Comparison of ENCODE assay signal across 9 cellular contexts in genomic region chr18:61551586-61551985, GRCh38.
A peak's percentile ranks its signal among the peaks of the same experiment; 100 is the strongest.
DNase-seq lines count a peak whose midpoint lies in the region; ATAC-seq and TF ChIP-seq lines count a peak whose summit lies in the region.
"Had no signal": no experiment of that assay in that cellular context is flagged by ENCODE, and none has a peak within 500 bp of the region (broad histone marks: within the 10 kb centered on the region; RNA-seq: fewer than 3 reads in every experiment).

No MANE protein-coding gene starts in this region.

- H3K9me3 Mint-ChIP-seq in endodermal cell = no peaks in the 10 kb centered on the region
- H3K9me3 Mint-ChIP-seq: stimulated activated naive CD8-positive, alpha-beta T cell treated with anti-CD3 and anti-CD28 coated beads, Interleukin-15, Interleukin-2, amounts not matched to agents 100 ng/mL and 50 ng/mL, for 24 hours had no signal

- POLR2A ChIA-PET in Panc1 (lab: Charles Lee) = no interaction called here

- H3K4me3 ChIP-seq in Panc1 (ENCODE audit: low read depth in 2 of 2, low read length in 2 of 2) (no peak overlapping the region), endodermal cell (ENCODE audit: low read length) (no peak overlapping the region), mesendoderm (ENCODE audit: low read length) (no peak overlapping the region)

- H4K8ac ChIP-seq in mesendoderm (ENCODE audit: low read depth, low read length) = no peak overlapping the region

- peak; percentile 67 for ATAC-seq in GM21528 (IDR thresholded peaks at IDR 0.05; ENCODE audit: low FRiP score, unreplicated experiment)
- peak; percentile 74; the same call in 1 of the 2 replicates for ATAC-seq in Panc1

- peaks cover 29% of the 10 kb centered on the region for H3K4me1 Mint-ChIP-seq in endodermal cell

- H2AK5ac ChIP-seq in mesendoderm (ENCODE audit: low read length) = no peak overlapping the region

- DNase-seq in NOMO-1 treated with DMSO at 0.1 percent for 48 hours (lab: John Stamatoyannopoulos, UW; ENCODE audit: unreplicated experiment) (peak; percentile 20), NOMO-1 treated with dmso at 0.1 percent for 144 hours (lab: John Stamatoyannopoulos, UW; ENCODE audit: unreplicated experiment) (no peak), Kasumi-1 (lab: John Stamatoyannopoulos, UW) (peak; percentile 74 to 86), Panc1 (ENCODE audit: low read depth, low spot score) (peak; percentile 67), endodermal cell (peak; percentile 76), mesendoderm (peak; percentile 88), T1000 (lab: John Stamatoyannopoulos, UW) (no peak)

- H3K23ac ChIP-seq in mesendoderm (ENCODE audit: low read length) = no peak overlapping the region

- no TSS peak for BruUV-seq in Panc1 (replicated peaks; lab: Mats Ljungman, UMichigan)

- WGBS in endodermal cell (ENCODE audit: insufficient coverage in 1 of 2, insufficient read length in 1 of 2), 2 experiments = 60 to 64% methylated on average over 4 to 5 of the region's 5 CpGs
- whole genome bisulfite sequencing in mesendoderm (ENCODE audit: extremely low coverage, insufficient coverage, low lambda C conversion rate) = no CpG with 5 or more reads among the region's 5 CpGs

- H3K27ac Mint-ChIP-seq in endodermal cell = no peak overlapping the region
- H3K27ac Mint-ChIP-seq: stimulated activated naive CD8-positive, alpha-beta T cell treated with anti-CD3 and anti-CD28 coated beads, Interleukin-15, Interleukin-2, amounts not matched to agents 100 ng/mL and 50 ng/mL, for 24 hours had no signal

- no peak overlapping the region for H3K56ac ChIP-seq in mesendoderm (ENCODE audit: low read length)

- no peaks in the 10 kb centered on the region for H3K79me1 ChIP-seq in mesendoderm (ENCODE audit: low read length)

- no peaks in the 10 kb centered on the region for H3K36me3 Mint-ChIP-seq in endodermal cell (ENCODE audit: low read depth)

- no peaks in the 10 kb centered on the region for H3K79me2 ChIP-seq in mesendoderm (ENCODE audit: control insufficient read depth, insufficient read depth, low read length)

- H3K36me3 ChIP-seq in Panc1 (ENCODE audit: control insufficient read depth, insufficient read depth, low read length) = no peaks in the 10 kb centered on the region
- no peaks in the 10 kb centered on the region for H3K36me3 ChIP-seq in endodermal cell (ENCODE audit: control insufficient read depth, insufficient read depth, low read length)
- H3K36me3 ChIP-seq in mesendoderm (ENCODE audit: control insufficient read depth, insufficient read depth, low read length) = no peaks in the 10 kb centered on the region

- no peak overlapping the region for H3K4me3 Mint-ChIP-seq in endodermal cell
- H3K4me3 Mint-ChIP-seq: stimulated activated naive CD8-positive, alpha-beta T cell treated with anti-CD3 and anti-CD28 coated beads, Interleukin-15, Interleukin-2, amounts not matched to agents 100 ng/mL and 50 ng/mL, for 24 hours had no signal

- H3K27ac ChIP-seq in Panc1 (ENCODE audit: low read length) = no peak overlapping the region
- H3K27ac ChIP-seq in endodermal cell (ENCODE audit: low read depth, low read length) = no peak overlapping the region
- no peak overlapping the region for H3K27ac ChIP-seq in mesendoderm (ENCODE audit: low read depth, low read length)

- no peak overlapping the region for H4K5ac ChIP-seq in mesendoderm (ENCODE audit: low read length)

- H3K9me3 ChIP-seq in Panc1 (ENCODE audit: control insufficient read depth, insufficient read depth, low read depth, low read length) = no peaks in the 10 kb centered on the region
- no peaks in the 10 kb centered on the region for H3K9me3 ChIP-seq in endodermal cell (ENCODE audit: control insufficient read depth, low read length)

- no peak overlapping the region for H3K4ac ChIP-seq in mesendoderm (ENCODE audit: low read depth, low read length)

- no peaks in the 10 kb centered on the region for H3K27me3 ChIP-seq in Panc1 (ENCODE audit: control insufficient read depth, insufficient read depth, low read length)
- H3K27me3 ChIP-seq in endodermal cell (ENCODE audit: control insufficient read depth, insufficient read depth, low read length, poor library complexity, severe bottlenecking) = no peaks in the 10 kb centered on the region
- H3K27me3 ChIP-seq in mesendoderm (ENCODE audit: insufficient read depth, low read length, poor library complexity) = no peaks in the 10 kb centered on the region

- H3K4me2 ChIP-seq in mesendoderm (ENCODE audit: low read length) = no peak overlapping the region

- no peak overlapping the region for H3K18ac ChIP-seq in mesendoderm (ENCODE audit: low read length)

- H2BK5ac ChIP-seq in mesendoderm (ENCODE audit: low read length) = no peak overlapping the region

- in situ Hi-C loops in Panc1 (cut with HindIII; ENCODE audit: low pct_unique_long_range_greater_than_20kb, low sequenced_read_pairs) = no loop called here

- intact Hi-C loops in Panc1 (cut with micrococcal nuclease; ENCODE audit: unreplicated experiment) = no loop called here

- CTCF ChIA-PET in Panc1 (lab: Charles Lee) = interaction anchor here (0.7 kb wide), 2 partner anchors 103 to 1444 kb away, joined by 3 read pairs; no protein-coding TSS in a partner anchor

- H3K9ac ChIP-seq in endodermal cell (ENCODE audit: extremely low read depth, low read length, poor library complexity, severe bottlenecking) (no peak overlapping the region), mesendoderm (ENCODE audit: low read length) (no peak overlapping the region)

- peak; percentile 69 for TF ChIP-seq CTCF in Panc1 (IDR thresholded peaks at IDR 0.05)
- TF ChIP-seq CTCF in endodermal cell (conservative IDR thresholded peaks at IDR 0.05) = peak; percentile 90

- no peaks in the 10 kb centered on the region for H3K27me3 Mint-ChIP-seq in endodermal cell (ENCODE audit: insufficient read depth)

- H3K4me1 ChIP-seq in Panc1 (ENCODE audit: control insufficient read depth, insufficient read depth, low read length) = no peaks in the 10 kb centered on the region
- peaks cover 19% of the 10 kb centered on the region for H3K4me1 ChIP-seq in endodermal cell (ENCODE audit: control insufficient read depth, insufficient read depth, low read length)
- no peaks in the 10 kb centered on the region for H3K4me1 ChIP-seq in mesendoderm (ENCODE audit: control insufficient read depth, low read depth, low read length)

- H2BK120ac ChIP-seq in mesendoderm (ENCODE audit: low read depth, low read length) = no peak overlapping the region

- no peak overlapping the region for H2BK15ac ChIP-seq in mesendoderm (replicated peaks; ENCODE audit: low read depth)

Comparison
In these comparisons a context has a peak if more than half of its experiments do, and no peak if none do; other contexts are left out.
1. DNase-seq: peak in NOMO-1 treated with DMSO at 0.1 percent for 48 hours (single experiment), Kasumi-1 (2 of 2), Panc1 (single experiment), endodermal cell (single experiment) and mesendoderm (single experiment); none in NOMO-1 treated with dmso at 0.1 percent for 144 hours (single experiment) and T1000 (single experiment).